Comparison of ENCODE assay signal across 14 cellular contexts in genomic region chr10:71191459-71192113, GRCh38.
"Had no signal": no experiment of that assay in that cellular context is flagged by ENCODE, and none has a peak within 500 bp of the region (broad histone marks: within the 10 kb centered on the region; RNA-seq: fewer than 3 reads in every experiment).

No MANE protein-coding gene starts in this region.

- ATAC-seq: activated T-cell treated with anti-CD3 and anti-CD28 coated beads, Interleukin-2, amount 50 U/mL, for 72 hours had no signal

- H3K36me3 ChIP-seq: breast epithelium, esophagus squamous epithelium, right atrium auricular region, tibial artery, vagina, WERI-Rb-1 had no signal

- H3K27ac ChIP-seq: breast epithelium, esophagus squamous epithelium, right atrium auricular region, tibial artery, vagina, WERI-Rb-1 had no signal

- DNase-seq: activated CD4-positive, alpha-beta T cell treated with anti-CD3 and anti-CD28 coated beads, Interleukin-2, amount 10 ng/mL, durations not matched to agents 7 days and 5 days; activated naive CD4-positive, alpha-beta T cell; activated T-cell treated with anti-CD3 and anti-CD28 coated beads, Interleukin-2, amount 50 U/mL, for 72 hours; aorta; esophagus squamous epithelium; foreskin fibroblast; glutamatergic neuron; small intestine; T-helper 1 cell; tibial artery; WERI-Rb-1 had no signal

- H3K4me3 ChIP-seq: breast epithelium, esophagus squamous epithelium, right atrium auricular region, tibial artery, vagina had no signal

- H3K27me3 ChIP-seq: breast epithelium, right atrium auricular region, vagina had no signal

- H3K9me3 ChIP-seq: esophagus squamous epithelium, right atrium auricular region, vagina had no signal

- H3K4me1 ChIP-seq: breast epithelium, esophagus squamous epithelium, vagina had no signal
